29 cellular contexts compared by ENCODE assay signal in the genomic region with DNA sequence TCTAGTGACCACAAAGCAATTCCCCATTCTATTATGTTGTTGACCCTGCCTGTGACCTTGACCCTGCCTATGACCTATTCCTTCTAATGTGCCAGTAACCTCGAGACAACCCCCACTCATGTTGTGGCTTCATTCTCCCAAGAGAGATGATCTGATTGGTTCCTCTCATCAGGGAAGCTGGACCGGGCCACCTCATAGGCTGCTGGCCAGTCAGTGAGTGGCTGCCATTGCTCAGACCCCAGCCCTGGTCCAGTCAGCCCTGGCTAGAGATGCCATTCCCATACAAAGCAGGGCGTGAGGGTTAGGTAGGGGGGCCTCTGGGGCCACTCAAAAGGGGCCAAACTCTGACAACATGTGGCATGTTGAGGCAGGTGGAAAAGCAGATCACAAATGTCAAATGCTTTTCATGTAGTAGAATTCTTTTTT. TPM values are rescaled to one million over a fixed set of nuclear protein-coding genes. Genes with fewer than 3 reads are reported as not detected.
A peak's percentile ranks its signal among the peaks of the same experiment; 100 is the strongest.
DNase-seq lines count a peak whose midpoint lies in the region; ATAC-seq and TF ChIP-seq lines count a peak whose summit lies in the region.
"Had no signal": no experiment of that assay in that cellular context is flagged by ENCODE, and none has a peak within 500 bp of the region (broad histone marks: within the 10 kb centered on the region; RNA-seq: fewer than 3 reads in every experiment).

No MANE protein-coding gene starts in this region.

- peak; percentile 67 for DNase-seq in NB4 (ENCODE audit: low read depth)
- DNase-seq in germinal center (ENCODE audit: low spot score), result peak; percentile 1
- DNase-seq in posterior vena cava (ENCODE audit: low spot score), result peak; percentile 42
- DNase-seq in Right ventricle myocardium inferior (ENCODE audit: missing footprints), result no peak
- no peak for DNase-seq in activated CD4-positive, alpha-beta memory T cell treated with anti-CD3 and anti-CD28 coated beads for 36 hours
- DNase-seq: activated CD4-positive, alpha-beta T cell treated with anti-CD3 and anti-CD28 coated beads for 1 hour; activated CD8-positive, alpha-beta memory T cell treated with anti-CD3 and anti-CD28 coated beads for 24 hours; activated gamma-delta T cell treated with Interleukin-2 at 50 U/mL for 16 hours; activated T-cell treated with anti-CD3 and anti-CD28 coated beads, Interleukin-2, amount 50 U/mL, for 1 hour; body of pancreas; CD4-positive, CD25-positive, alpha-beta regulatory T cell; cerebellar nuclear complex; DMS 273 treated with DMSO at 0.1 percent for 48 hours; IMR-90; mesenchymal stem cell; naive B cell; NCI-H1417 treated with DMSO at 0.1 percent for 48 hours; NCI-H2107; NCI-H510A; stimulated activated CD4-positive, alpha-beta T cell treated with anti-CD3 and anti-CD28 coated beads, Interleukin-2, amount 100 ng/mL, for 48 hours; uterus had no signal

- TF ChIP-seq POLR2A in GM18505 (IDR thresholded peaks at IDR 0.05; ENCODE audit: borderline replicate concordance, extremely low read depth, insufficient read depth, insufficient read length) (peak; percentile 19), NB4 (IDR thresholded peaks at IDR 0.05; ENCODE audit: extremely low read depth, insufficient read length) (peak; percentile 54)

- no peak overlapping the region for H3K27ac Mint-ChIP-seq in activated CD4-positive, alpha-beta memory T cell treated with anti-CD3 and anti-CD28 coated beads for 36 hours
- H3K27ac Mint-ChIP-seq: naive B cell; stimulated activated effector memory CD8-positive, alpha-beta T cell treated with anti-CD3 and anti-CD28 coated beads, Interleukin-12 subunit alpha, Interleukin-12 subunit beta, amount 100 ng/mL, for 72 hours had no signal

- H3K4me3 Mint-ChIP-seq in activated CD4-positive, alpha-beta memory T cell treated with anti-CD3 and anti-CD28 coated beads for 36 hours, result no peak overlapping the region
- H3K4me3 Mint-ChIP-seq: CD4-positive, CD25-positive, alpha-beta regulatory T cell; stimulated activated effector memory CD8-positive, alpha-beta T cell treated with anti-CD3 and anti-CD28 coated beads, Interleukin-12 subunit alpha, Interleukin-12 subunit beta, amount 100 ng/mL, for 72 hours had no signal

- H3K4me1 Mint-ChIP-seq in activated CD4-positive, alpha-beta memory T cell treated with anti-CD3 and anti-CD28 coated beads for 36 hours (ENCODE audit: low read depth), result no peaks in the 10 kb centered on the region
- H3K4me1 Mint-ChIP-seq: CD4-positive, CD25-positive, alpha-beta regulatory T cell; naive B cell; stimulated activated effector memory CD8-positive, alpha-beta T cell treated with anti-CD3 and anti-CD28 coated beads, Interleukin-12 subunit alpha, Interleukin-12 subunit beta, amount 100 ng/mL, for 72 hours had no signal

- no peak for TF ChIP-seq CTCF in NB4 (IDR thresholded peaks at IDR 0.05; ENCODE audit: low read depth, low read length)

- CTCF ChIA-PET in activated CD4-positive, alpha-beta memory T cell treated with anti-CD3 and anti-CD28 coated beads for 36 hours (lab: Charles Lee), result no interaction called here

- H3K36me3 Mint-ChIP-seq in activated CD4-positive, alpha-beta memory T cell treated with anti-CD3 and anti-CD28 coated beads for 36 hours, result peaks cover 3% of the 10 kb centered on the region
- H3K36me3 Mint-ChIP-seq: naive B cell had no signal

- ATAC-seq in GM18505 (IDR thresholded peaks at IDR 0.05; ENCODE audit: unreplicated experiment) (no peak), Right ventricle myocardium inferior (no peak)
- no peak for ATAC-seq in activated CD4-positive, CD25-positive, alpha-beta regulatory T cell treated with anti-CD3 and anti-CD28 coated beads, Interleukin-2, amount 50 U/mL, for 24 hours
- ATAC-seq: body of pancreas; Panc1; stimulated activated effector memory CD8-positive, alpha-beta T cell treated with anti-CD3 and anti-CD28 coated beads, Interleukin-12 subunit alpha, Interleukin-12 subunit beta, amount 100 ng/mL, for 72 hours had no signal

- POLR2A ChIA-PET in activated CD4-positive, alpha-beta memory T cell treated with anti-CD3 and anti-CD28 coated beads for 36 hours (lab: Charles Lee), result no interaction called here

- no peaks in the 10 kb centered on the region for H3K9me3 Mint-ChIP-seq in activated CD4-positive, alpha-beta memory T cell treated with anti-CD3 and anti-CD28 coated beads for 36 hours
- H3K9me3 Mint-ChIP-seq: CD4-positive, CD25-positive, alpha-beta regulatory T cell; naive B cell; stimulated activated effector memory CD8-positive, alpha-beta T cell treated with anti-CD3 and anti-CD28 coated beads, Interleukin-12 subunit alpha, Interleukin-12 subunit beta, amount 100 ng/mL, for 72 hours had no signal

- intact Hi-C loops in posterior vena cava (cut with DNase I), result no loop called here
- intact Hi-C loops in Right ventricle myocardium inferior (cut with DNase I), result no loop called here
- intact Hi-C loops in activated CD4-positive, alpha-beta memory T cell treated with anti-CD3 and anti-CD28 coated beads for 36 hours (cut with micrococcal nuclease), result no loop called here

- no peaks in the 10 kb centered on the region for H3K27me3 Mint-ChIP-seq in activated CD4-positive, alpha-beta memory T cell treated with anti-CD3 and anti-CD28 coated beads for 36 hours
- H3K27me3 Mint-ChIP-seq: CD4-positive, CD25-positive, alpha-beta regulatory T cell; naive B cell had no signal

- H3K4me3 ChIP-seq in NB4 (ENCODE audit: low read depth, low read length), result no peak overlapping the region
- H3K4me3 ChIP-seq: body of pancreas, heart left ventricle, ovary, right atrium auricular region, uterus had no signal

RNA-seq across cellular contexts. Expression of a gene that starts 11.9 kb away (rescaled TPM):
- total RNA-seq in posterior vena cava (1 to 10 TPM; 1.7 to 2.0 TPM), Right ventricle myocardium inferior (16.8 TPM)
- total RNA-seq in activated CD4-positive, alpha-beta memory T cell treated with anti-CD3 and anti-CD28 coated beads for 36 hours, result 10 to 100 TPM; 10.3 to 10.6 TPM

RNA-seq across cellular contexts. Expression of a gene that starts 12.2 kb away (rescaled TPM):
- total RNA-seq in posterior vena cava, result 10 to 100 TPM; 16.5 to 20.0 TPM
- total RNA-seq in Right ventricle myocardium inferior, result 49.0 TPM
- 1 to 10 TPM; 8.2 to 8.3 TPM for total RNA-seq in activated CD4-positive, alpha-beta memory T cell treated with anti-CD3 and anti-CD28 coated beads for 36 hours

RNA-seq across cellular contexts. Expression of a gene that starts 14.8 kb away (rescaled TPM):
- 10 to 100 TPM; 20.4 to 22.0 TPM for total RNA-seq in posterior vena cava
- total RNA-seq in Right ventricle myocardium inferior, result 14.6 TPM
- total RNA-seq in activated CD4-positive, alpha-beta memory T cell treated with anti-CD3 and anti-CD28 coated beads for 36 hours, result 10 to 100 TPM; 29.3 to 31.2 TPM

RNA-seq across cellular contexts. Expression of a gene that starts 23.4 kb away (rescaled TPM):
- total RNA-seq in posterior vena cava (1 to 10 TPM; 5.4 to 7.4 TPM), Right ventricle myocardium inferior (1.6 TPM)
- 1 to 10 TPM; 1.0 to 1.6 TPM for total RNA-seq in activated CD4-positive, alpha-beta memory T cell treated with anti-CD3 and anti-CD28 coated beads for 36 hours

RNA-seq across cellular contexts. Expression of a gene that starts 42.8 kb away (rescaled TPM):
- 100 to 1,000 TPM in 1 of 2 donors, 10 to 100 TPM in 1; 67.5 to 248 TPM for total RNA-seq in posterior vena cava
- total RNA-seq in Right ventricle myocardium inferior, result 26.7 TPM
- not detected for total RNA-seq in activated CD4-positive, alpha-beta memory T cell treated with anti-CD3 and anti-CD28 coated beads for 36 hours
- total RNA-seq: H4 had no signal

Comparison
In these comparisons a context has a peak if more than half of its experiments do, and no peak if none do; other contexts are left out.
1. DNase-seq: peak in NB4 (single experiment), germinal center (single experiment) and posterior vena cava (single experiment); none in Right ventricle myocardium inferior (single experiment) and activated CD4-positive, alpha-beta memory T cell treated with anti-CD3 and anti-CD28 coated beads for 36 hours (single experiment).